In genomic region chr4:69717778-69718177, GRCh38 we compare ENCODE assay signal across 19 cellular contexts.
"Had no signal": no experiment of that assay in that cellular context is flagged by ENCODE, and none has a peak within 500 bp of the region (broad histone marks: within the 10 kb centered on the region; RNA-seq: fewer than 3 reads in every experiment).

No MANE protein-coding gene starts in this region.

- DNase-seq: activated CD4-positive, alpha-beta memory T cell treated with anti-CD3 and anti-CD28 coated beads, Interleukin-2, amount 10 ng/mL, durations not matched to agents 7 days and 5 days; activated CD4-positive, alpha-beta T cell treated with anti-CD3 and anti-CD28 coated beads, Interleukin-2, amount 10 ng/mL, durations not matched to agents 24 days and 14 days; activated effector memory CD4-positive, alpha-beta T cell treated with Interleukin-2 at 50 U/mL for 16 hours; activated naive CD4-positive, alpha-beta T cell treated with anti-CD3 and anti-CD28 coated beads for 36 hours; activated T-cell treated with anti-CD3 and anti-CD28 coated beads, Interleukin-2, amount 50 U/mL, for 72 hours; amygdala; cerebellar nuclear complex; kidney glomerular epithelial cell; mesendoderm; mucosa of descending colon; nephron progenitor cell; nucleus accumbens; posterior cingulate gyrus; retina; stimulated activated CD4-positive, alpha-beta T cell treated with anti-CD3 and anti-CD28 coated beads, Interleukin-4, amount 100 ng/mL, for 1 hour; stimulated activated naive CD4-positive, alpha-beta T cell; upper lobe of left lung had no signal

- H3K36me3 ChIP-seq: thoracic aorta, upper lobe of left lung had no signal

- H3K27me3 ChIP-seq: upper lobe of left lung had no signal

- H3K9me3 Mint-ChIP-seq: activated CD4-positive, alpha-beta memory T cell treated with anti-CD3 and anti-CD28 coated beads, Interleukin-2, amount 10 ng/mL, durations not matched to agents 7 days and 5 days; activated CD4-positive, alpha-beta T cell treated with anti-CD3 and anti-CD28 coated beads, Interleukin-2, amount 10 ng/mL, durations not matched to agents 24 days and 14 days; activated naive CD4-positive, alpha-beta T cell treated with anti-CD3 and anti-CD28 coated beads for 36 hours; activated T-cell treated with anti-CD3 and anti-CD28 coated beads, Interleukin-2, amount 50 U/mL, for 72 hours; nephron progenitor cell had no signal

- ATAC-seq: activated T-cell treated with anti-CD3 and anti-CD28 coated beads, Interleukin-2, amount 50 U/mL, for 72 hours; mucosa of descending colon had no signal

- H3K9me3 ChIP-seq: mucosa of descending colon, thoracic aorta, upper lobe of left lung had no signal

- H3K27ac ChIP-seq: coronary artery, thoracic aorta, upper lobe of left lung had no signal

- H3K4me3 Mint-ChIP-seq: activated CD4-positive, alpha-beta memory T cell treated with anti-CD3 and anti-CD28 coated beads, Interleukin-2, amount 10 ng/mL, durations not matched to agents 7 days and 5 days; activated CD4-positive, alpha-beta T cell treated with anti-CD3 and anti-CD28 coated beads, Interleukin-2, amount 10 ng/mL, durations not matched to agents 24 days and 14 days; activated naive CD4-positive, alpha-beta T cell treated with anti-CD3 and anti-CD28 coated beads for 36 hours; activated T-cell treated with anti-CD3 and anti-CD28 coated beads, Interleukin-2, amount 50 U/mL, for 72 hours; nephron progenitor cell had no signal

- H3K4me1 Mint-ChIP-seq: activated CD4-positive, alpha-beta memory T cell treated with anti-CD3 and anti-CD28 coated beads, Interleukin-2, amount 10 ng/mL, durations not matched to agents 7 days and 5 days; activated CD4-positive, alpha-beta T cell treated with anti-CD3 and anti-CD28 coated beads, Interleukin-2, amount 10 ng/mL, durations not matched to agents 24 days and 14 days; nephron progenitor cell had no signal

- H3K27ac Mint-ChIP-seq: activated CD4-positive, alpha-beta memory T cell treated with anti-CD3 and anti-CD28 coated beads, Interleukin-2, amount 10 ng/mL, durations not matched to agents 7 days and 5 days; activated CD4-positive, alpha-beta T cell treated with anti-CD3 and anti-CD28 coated beads, Interleukin-2, amount 10 ng/mL, durations not matched to agents 24 days and 14 days; activated naive CD4-positive, alpha-beta T cell treated with anti-CD3 and anti-CD28 coated beads for 36 hours; activated T-cell treated with anti-CD3 and anti-CD28 coated beads, Interleukin-2, amount 50 U/mL, for 72 hours; nephron progenitor cell had no signal

- H3K27me3 Mint-ChIP-seq: activated CD4-positive, alpha-beta memory T cell treated with anti-CD3 and anti-CD28 coated beads, Interleukin-2, amount 10 ng/mL, durations not matched to agents 7 days and 5 days; activated CD4-positive, alpha-beta T cell treated with anti-CD3 and anti-CD28 coated beads, Interleukin-2, amount 10 ng/mL, durations not matched to agents 24 days and 14 days had no signal

- H3K4me3 ChIP-seq: coronary artery, mucosa of descending colon, thoracic aorta, upper lobe of left lung had no signal
